In genomic region chr9:125556046-125556445, GRCh38 we compare ENCODE assay signal across 21 cellular contexts.
DNase-seq lines count a peak whose midpoint lies in the region; ATAC-seq and TF ChIP-seq lines count a peak whose summit lies in the region.
"Had no signal": no experiment of that assay in that cellular context is flagged by ENCODE, and none has a peak within 500 bp of the region (broad histone marks: within the 10 kb centered on the region; RNA-seq: fewer than 3 reads in every experiment).

No MANE protein-coding gene starts in this region.

- peaks cover 5% of the 10 kb centered on the region; the same call in 1 of the 2 replicates for H4K20me1 ChIP-seq in Karpas-422 (ENCODE audit: insufficient read depth, low read depth, low read length)

- peaks cover 4% of the 10 kb centered on the region; the same call in 1 of the 2 replicates for H3K79me2 ChIP-seq in Karpas-422 (ENCODE audit: low read length)

- peak overlapping the region; percentile 30 for H3K27ac Mint-ChIP-seq in CD8-positive, alpha-beta T cell
- H3K27ac Mint-ChIP-seq in nephron: peak overlapping the region; percentile 88 to 92 (median 90)
- H3K27ac Mint-ChIP-seq: B cell, GM23338 had no signal

- DNase-seq in CD8-positive, alpha-beta T cell: no peak
- peak; percentile 19 for DNase-seq in Karpas-422
- no peak for DNase-seq in cardiac muscle cell (ENCODE audit: low read depth in 1 of 2, low spot score in 1 of 2)
- DNase-seq in activated naive CD4-positive, alpha-beta T cell (lab: John Stamatoyannopoulos, UW): no peak
- no peak for DNase-seq in H4 (ENCODE audit: low spot score)
- no peak for DNase-seq in GM13976 (ENCODE audit: low spot score)
- DNase-seq: DMS79, MV-4-11, NCI-H1105 treated with DMSO at 0.1 percent for 48 hours, NCI-H2081 treated with DMSO at 0.1 percent for 48 hours, NCI-H2171 treated with DMSO at 0.1 percent for 48 hours, NCI-H524 treated with DMSO at 0.1 percent for 48 hours, NCI-H82 had no signal

- no peaks in the 10 kb centered on the region for H3K9me2 ChIP-seq in Karpas-422 (replicated peaks; ENCODE audit: insufficient read depth, low read length)

- H2AFZ ChIP-seq in Karpas-422 (ENCODE audit: low read length): no peak overlapping the region
- H2AFZ ChIP-seq: GM23338 had no signal

- no peak overlapping the region for H3K4me3 Mint-ChIP-seq in CD8-positive, alpha-beta T cell
- no peak overlapping the region for H3K4me3 Mint-ChIP-seq in nephron
- H3K4me3 Mint-ChIP-seq: B cell, CD14-positive monocyte, GM23338, IgD-negative memory B cell had no signal

- peaks cover 1% of the 10 kb centered on the region for H3K4me1 Mint-ChIP-seq in CD8-positive, alpha-beta T cell (ENCODE audit: low read depth)
- H3K4me1 Mint-ChIP-seq in nephron: peaks cover 54% of the 10 kb centered on the region
- H3K4me1 Mint-ChIP-seq: CD14-positive monocyte had no signal

- H3K27me3 Mint-ChIP-seq in CD8-positive, alpha-beta T cell (ENCODE audit: low read depth): no peaks in the 10 kb centered on the region
- no peaks in the 10 kb centered on the region for H3K27me3 Mint-ChIP-seq in nephron (ENCODE audit: low read depth)
- H3K27me3 Mint-ChIP-seq: B cell, IgD-negative memory B cell had no signal

- H3K9me3 Mint-ChIP-seq in CD8-positive, alpha-beta T cell: no peaks in the 10 kb centered on the region
- H3K9me3 Mint-ChIP-seq in nephron: no peaks in the 10 kb centered on the region
- H3K9me3 Mint-ChIP-seq: CD14-positive monocyte, GM23338, IgD-negative memory B cell had no signal

- H3K27me3 ChIP-seq in CD8-positive, alpha-beta T cell (ENCODE audit: insufficient read depth, low read length): no peaks in the 10 kb centered on the region
- H3K27me3 ChIP-seq in Karpas-422 (ENCODE audit: low read length) (no peaks in the 10 kb centered on the region), cardiac muscle cell (no peaks in the 10 kb centered on the region)

- H3K36me3 ChIP-seq in CD8-positive, alpha-beta T cell (ENCODE audit: insufficient read depth, low read length): no peaks in the 10 kb centered on the region
- H3K36me3 ChIP-seq in Karpas-422 (ENCODE audit: insufficient read depth, low read length) (no peaks in the 10 kb centered on the region), cardiac muscle cell (no peaks in the 10 kb centered on the region)

- no peaks in the 10 kb centered on the region for H3K9me3 ChIP-seq in CD8-positive, alpha-beta T cell (ENCODE audit: low read length)
- H3K9me3 ChIP-seq in Karpas-422 (ENCODE audit: low read length) (no peaks in the 10 kb centered on the region), cardiac muscle cell (ENCODE audit: low read depth) (no peaks in the 10 kb centered on the region)

- CTCF ChIA-PET in CD8-positive, alpha-beta T cell (lab: Charles Lee): no interaction called here

- no peak for ATAC-seq in CD8-positive, alpha-beta T cell
- no peak for ATAC-seq in HG02840 (IDR thresholded peaks at IDR 0.05; ENCODE audit: low FRiP score, unreplicated experiment)
- ATAC-seq: GM23338, HCT116, Panc1 had no signal

- no peak overlapping the region for H3K4me2 ChIP-seq in Karpas-422 (ENCODE audit: low read depth, low read length, poor library complexity, severe bottlenecking)
- H3K4me2 ChIP-seq: GM23338 had no signal

- H3K27ac ChIP-seq in CD8-positive, alpha-beta T cell (ENCODE audit: low read depth, low read length): no peak overlapping the region
- H3K27ac ChIP-seq in Karpas-422 (ENCODE audit: low read length) (no peak overlapping the region), cardiac muscle cell (peak overlapping the region; percentile 64)

- POLR2A ChIA-PET in CD8-positive, alpha-beta T cell (lab: Charles Lee): no interaction called here

- peaks cover 38% of the 10 kb centered on the region for H3K36me3 Mint-ChIP-seq in CD8-positive, alpha-beta T cell
- H3K36me3 Mint-ChIP-seq in nephron (ENCODE audit: low read depth): peaks cover 6% of the 10 kb centered on the region

- in situ Hi-C loops in GM13976 (cut with MboI; ENCODE audit: low sequenced_read_pairs, unreplicated experiment): no loop called here

- no peak overlapping the region for H3K9ac ChIP-seq in Karpas-422 (ENCODE audit: low read length)

- intact Hi-C loops in CD8-positive, alpha-beta T cell (cut with DNase I, micrococcal nuclease): no loop called here

- no peak for TF ChIP-seq CTCF in CD8-positive, alpha-beta T cell (IDR thresholded peaks at IDR 0.05)
- no peak for TF ChIP-seq CTCF in cardiac muscle cell (IDR thresholded peaks at IDR 0.05; ENCODE audit: low read depth, low read length)
- TF ChIP-seq CTCF in nephron (IDR thresholded peaks at IDR 0.05; ENCODE audit: unreplicated experiment in 3 of 3): no peak
- no peak for TF ChIP-seq CTCF in GM13976 (IDR thresholded peaks at IDR 0.05; ENCODE audit: borderline replicate concordance, control extremely low read depth, extremely low read depth, insufficient read depth, missing control alignments)

- H3K4me1 ChIP-seq in CD8-positive, alpha-beta T cell (ENCODE audit: insufficient read depth, low read length): no peaks in the 10 kb centered on the region
- H3K4me1 ChIP-seq in Karpas-422 (ENCODE audit: low read length) (peaks cover 14% of the 10 kb centered on the region), cardiac muscle cell (ENCODE audit: low read depth) (peaks cover 46% of the 10 kb centered on the region)

- H3K4me3 ChIP-seq in CD8-positive, alpha-beta T cell (ENCODE audit: low read depth, low read length): no peak overlapping the region
- H3K4me3 ChIP-seq in Karpas-422 (ENCODE audit: low read length) (no peak overlapping the region), cardiac muscle cell (no peak overlapping the region)
- H3K4me3 ChIP-seq: GM23338 had no signal
